ENCODE assay signal across 1 cellular context in genomic region chr1:27915082-27915575, GRCh38.
TF ChIP-seq lines count a peak whose summit lies in the region.

No MANE protein-coding gene starts in this region.

TF ChIP-seq in K562, 482 proteins besides CTCF, POLR2A, EP300 and RAD21 (continued from another document and continues in another):
- TF ChIP-seq ZNF175 (CRISPR knock-in tag; IDR thresholded peaks at IDR 0.05; ENCODE audit: low read depth) (no peak), HDAC8 (tag; IDR thresholded peaks at IDR 0.05) (peak; percentile 82; the same call in 1 of the 2 replicates), TEAD1 (CRISPR knock-in tag; IDR thresholded peaks at IDR 0.05) (no peak), IRF9 (tag; IDR thresholded peaks at IDR 0.05) (no peak), L3MBTL2 (IDR thresholded peaks at IDR 0.05) (no peak), ZNF280A (IDR thresholded peaks at IDR 0.05; ENCODE audit: low read depth, partially characterized antibody) (no peak), BRCA1 (IDR thresholded peaks at IDR 0.05) (no peak), BRCA1 (CRISPR knock-in tag; IDR thresholded peaks at IDR 0.05) (peak; percentile 11; the same call in 1 of the 2 replicates), ZNF695 (CRISPR knock-in tag; IDR thresholded peaks at IDR 0.05) (no peak), ZBTB1 (CRISPR knock-in tag; IDR thresholded peaks at IDR 0.05; ENCODE audit: borderline replicate concordance, low read depth) (no peak), RBM22 (IDR thresholded peaks at IDR 0.05; ENCODE audit: low read depth, low read length, poor library complexity, severe bottlenecking) (no peak), ZNF174 (CRISPR knock-in tag; IDR thresholded peaks at IDR 0.05) (no peak), ZNF707 (CRISPR knock-in tag; conservative IDR thresholded peaks at IDR 0.05) (no peak), HDGF (IDR thresholded peaks at IDR 0.05) (no peak), SMAD4 (CRISPR knock-in tag; conservative IDR thresholded peaks at IDR 0.05) (no peak), FUS (optimal IDR thresholded peaks at IDR 0.05; ENCODE audit: low read depth, low read length) (no peak), CBFA2T3 (IDR thresholded peaks at IDR 0.05) (no peak), ZNF696 (CRISPR knock-in tag; conservative IDR thresholded peaks at IDR 0.05) (no peak), BRF2 (IDR thresholded peaks at IDR 0.05; ENCODE audit: borderline replicate concordance, insufficient read depth, insufficient read length) (no peak), RBM15 (IDR thresholded peaks at IDR 0.05; ENCODE audit: insufficient read depth, low read length) (no peak), ARNT (IDR thresholded peaks at IDR 0.05) (no peak), PTBP1 (IDR thresholded peaks at IDR 0.05; ENCODE audit: low read depth, low read length) (no peak), BCOR (IDR thresholded peaks at IDR 0.05) (peak; percentile 46; the same call in 1 of the 2 replicates), ETV1 (tag; conservative IDR thresholded peaks at IDR 0.05; ENCODE audit: low read depth) (no peak), ZNF785 (CRISPR knock-in tag; IDR thresholded peaks at IDR 0.05) (no peak), ETS2 (tag; IDR thresholded peaks at IDR 0.05; ENCODE audit: borderline replicate concordance, poor library complexity, severe bottlenecking) (no peak), NFE2 (IDR thresholded peaks at IDR 0.05; ENCODE audit: low read depth) (no peak), MBD1 (CRISPR knock-in tag; IDR thresholded peaks at IDR 0.05) (peak; percentile 96), THAP12 (CRISPR knock-in tag; IDR thresholded peaks at IDR 0.05) (no peak), FOXK1 (CRISPR knock-in tag; IDR thresholded peaks at IDR 0.05; ENCODE audit: borderline replicate concordance) (peak; percentile 14; the same call in 1 of the 2 replicates), ZNF217 (CRISPR knock-in tag; IDR thresholded peaks at IDR 0.05) (no peak), HMGXB4 (CRISPR knock-in tag; IDR thresholded peaks at IDR 0.05) (no peak), CBX3 (IDR thresholded peaks at IDR 0.05; ENCODE audit: borderline replicate concordance in 1 of 2, low read length in 2 of 2) (peak in 1 of 2 experiments; percentile 67; a peak in 2 of 3 replicates), ZEB2 (IDR thresholded peaks at IDR 0.05) (no peak), E2F1 (CRISPR knock-in tag; IDR thresholded peaks at IDR 0.05) (0 out of 2 replicates have a peak, but pooled peaks have one; percentile 65), ATF6 (CRISPR knock-in tag; IDR thresholded peaks at IDR 0.05) (0 out of 2 replicates have a peak, but pooled peaks have one; percentile 3), RHOXF2B (CRISPR knock-in tag; conservative IDR thresholded peaks at IDR 0.05) (peak; percentile 81; the same call in 1 of the 2 replicates), KLF6 (CRISPR knock-in tag; IDR thresholded peaks at IDR 0.05; ENCODE audit: borderline replicate concordance) (no peak), NR4A1 (CRISPR knock-in tag; IDR thresholded peaks at IDR 0.05) (no peak), NR4A1 (tag; IDR thresholded peaks at IDR 0.05) (peak; percentile 93), CBFA2T2 (conservative IDR thresholded peaks at IDR 0.05) (0 out of 2 replicates have a peak, but pooled peaks have one; percentile 11), ZNF282 (CRISPR knock-in tag; IDR thresholded peaks at IDR 0.05) (no peak), HCFC1 (IDR thresholded peaks at IDR 0.05; ENCODE audit: low read depth, low read length) (no peak), HLTF (IDR thresholded peaks at IDR 0.05) (no peak), ZNF224 (CRISPR knock-in tag; IDR thresholded peaks at IDR 0.05) (no peak), NCOA1 (IDR thresholded peaks at IDR 0.05; ENCODE audit: low read depth) (0 out of 2 replicates have a peak, but pooled peaks have one; percentile 10), ZNF395 (CRISPR knock-in tag; IDR thresholded peaks at IDR 0.05) (no peak; the same call in none of the 2 replicates), ZNF766 (CRISPR knock-in tag; conservative IDR thresholded peaks at IDR 0.05) (no peak)
